In genomic region chr4:10096976-10097330, GRCh38 we compare ENCODE assay signal across 2 cellular contexts.
TF ChIP-seq lines count a peak whose summit lies in the region.

No MANE protein-coding gene starts in this region.

TF ChIP-seq in SK-N-SH, 30 proteins besides CTCF, POLR2A, EP300 and RAD21 (continued from another document):
- TF ChIP-seq SIN3A (IDR thresholded peaks at IDR 0.05; ENCODE audit: borderline replicate concordance, low read depth, low read length) (no peak), RFX5 (IDR thresholded peaks at IDR 0.05; ENCODE audit: low read length) (no peak)

TF ChIP-seq in SK-N-SH treated with all-trans-retinoic acid at 6 μM for 48 hours, 23 proteins besides CTCF, POLR2A, EP300 and RAD21 (continued from another document):
- no peak for TF ChIP-seq ISL1 (CRISPR knock-in tag; IDR thresholded peaks at IDR 0.05)
